Comparison of ENCODE assay signal across 16 cellular contexts in the genomic region with DNA sequence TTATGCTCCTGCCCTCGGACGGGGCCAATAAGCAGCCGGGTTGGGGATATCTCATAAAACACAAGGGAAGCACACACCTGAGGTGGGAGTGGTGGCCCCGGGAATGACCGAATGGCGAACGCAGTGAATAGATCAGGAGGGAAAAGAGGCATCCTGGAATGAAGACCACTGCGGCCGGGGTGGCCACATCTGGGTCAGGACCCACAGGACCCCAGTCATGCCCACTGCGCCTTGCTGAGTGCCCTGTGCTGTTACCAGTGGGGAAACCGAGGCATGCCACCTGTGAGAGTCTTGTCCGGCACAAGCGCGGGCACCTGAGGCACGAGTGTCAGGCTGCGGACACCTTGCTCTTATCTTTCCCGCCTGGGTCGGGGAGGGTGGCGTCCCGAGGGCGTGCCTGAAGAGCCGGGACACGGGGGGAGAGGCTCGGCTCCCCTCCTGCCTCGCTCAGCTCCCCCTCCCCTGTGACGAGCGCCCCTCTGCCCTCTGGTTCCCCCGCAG. TPM values are rescaled to one million over a fixed set of nuclear protein-coding genes. Genes with fewer than 3 reads are reported as not detected.
DNase-seq lines count a peak whose midpoint lies in the region; ATAC-seq and TF ChIP-seq lines count a peak whose summit lies in the region.
"Had no signal": no experiment of that assay in that cellular context is flagged by ENCODE, and none has a peak within 500 bp of the region (broad histone marks: within the 10 kb centered on the region; RNA-seq: fewer than 3 reads in every experiment).

No MANE protein-coding gene starts in this region.

- POLR2A ChIA-PET in CD4-positive, alpha-beta T cell (lab: Charles Lee), result no interaction called here

- peaks cover 20% of the 10 kb centered on the region for H3K4me1 ChIP-seq in lower lobe of right lung

- H3K27ac Mint-ChIP-seq in CD4-positive, alpha-beta T cell, result peak overlapping the region; percentile 69
- H3K27ac Mint-ChIP-seq in activated naive CD8-positive, alpha-beta T cell, result no peak overlapping the region
- H3K27ac Mint-ChIP-seq: activated naive CD8-positive, alpha-beta T cell treated with anti-CD3 and anti-CD28 coated beads, Interleukin-2, amount 10 ng/mL, durations not matched to agents 7 days and 5 days; endodermal cell; progenitor cell of endocrine pancreas had no signal

- H3K4me3 Mint-ChIP-seq in CD4-positive, alpha-beta T cell, result peak overlapping the region; percentile 40
- peak overlapping the region; percentile 65 for H3K4me3 Mint-ChIP-seq in activated naive CD8-positive, alpha-beta T cell
- H3K4me3 Mint-ChIP-seq: endodermal cell had no signal

- H3K27ac ChIP-seq in CD4-positive, alpha-beta T cell (ENCODE audit: low read depth, low read length), result no peak overlapping the region
- H3K27ac ChIP-seq in lower lobe of right lung, result no peak overlapping the region
- H3K27ac ChIP-seq: cardiac muscle cell had no signal

- DNase-seq in 8988T (peak; percentile 27), lower lobe of right lung (peak; percentile 36), anterior cingulate cortex (lab: John Stamatoyannopoulos, UW) (no peak), T1000 (lab: John Stamatoyannopoulos, UW) (no peak)
- no peak for DNase-seq in CD4-positive, alpha-beta T cell
- DNase-seq: activated naive CD8-positive, alpha-beta T cell treated with anti-CD3 and anti-CD28 coated beads, Interleukin-2, amount 10 ng/mL, durations not matched to agents 7 days and 5 days; endodermal cell; hippocampal formation; SHP77 treated with DMSO at 0.1 percent for 48 hours; stimulated activated CD4-positive, alpha-beta T cell treated with anti-CD3 and anti-CD28 coated beads, Interleukin-12 subunit alpha, Interleukin-12 subunit beta, amount 100 ng/mL, for 4 hours; T-helper 9 cell had no signal

- H3K27me3 Mint-ChIP-seq in CD4-positive, alpha-beta T cell, result peaks cover 13% of the 10 kb centered on the region
- no peaks in the 10 kb centered on the region for H3K27me3 Mint-ChIP-seq in activated naive CD8-positive, alpha-beta T cell
- H3K27me3 Mint-ChIP-seq: activated naive CD8-positive, alpha-beta T cell treated with anti-CD3 and anti-CD28 coated beads, Interleukin-2, amount 10 ng/mL, durations not matched to agents 7 days and 5 days had no signal

- ATAC-seq in CD4-positive, alpha-beta T cell (ENCODE audit: poor library complexity), result no peak
- no peak for ATAC-seq in lower lobe of right lung
- ATAC-seq in GM18870 (IDR thresholded peaks at IDR 0.05; ENCODE audit: unreplicated experiment), result no peak
- no peak for ATAC-seq in HG02970 (IDR thresholded peaks at IDR 0.05; ENCODE audit: low FRiP score, unreplicated experiment)

- peak overlapping the region; percentile 39 for H3K4me3 ChIP-seq in lower lobe of right lung
- H3K4me3 ChIP-seq: cardiac muscle cell had no signal

- no peaks in the 10 kb centered on the region for H3K9me3 Mint-ChIP-seq in CD4-positive, alpha-beta T cell
- no peaks in the 10 kb centered on the region for H3K9me3 Mint-ChIP-seq in activated naive CD8-positive, alpha-beta T cell (ENCODE audit: low read depth)
- H3K9me3 Mint-ChIP-seq: activated naive CD8-positive, alpha-beta T cell treated with anti-CD3 and anti-CD28 coated beads, Interleukin-2, amount 10 ng/mL, durations not matched to agents 7 days and 5 days; endodermal cell had no signal

- CTCF ChIA-PET in CD4-positive, alpha-beta T cell (lab: Charles Lee), result no interaction called here

- H3K36me3 ChIP-seq in lower lobe of right lung, result no peaks in the 10 kb centered on the region
- H3K36me3 ChIP-seq: cardiac muscle cell had no signal

- TF ChIP-seq CTCF in CD4-positive, alpha-beta T cell (IDR thresholded peaks at IDR 0.05), result no peak
- TF ChIP-seq CTCF in lower lobe of right lung (IDR thresholded peaks at IDR 0.05), result no peak

- no peaks in the 10 kb centered on the region for H3K27me3 ChIP-seq in CD4-positive, alpha-beta T cell (ENCODE audit: control insufficient read depth, insufficient read depth, low read length)
- H3K27me3 ChIP-seq in lower lobe of right lung (ENCODE audit: low read depth), result peaks cover 18% of the 10 kb centered on the region
- H3K27me3 ChIP-seq: cardiac muscle cell had no signal

- no peaks in the 10 kb centered on the region for H3K9me3 ChIP-seq in CD4-positive, alpha-beta T cell (ENCODE audit: control insufficient read depth, low read length)
- no peaks in the 10 kb centered on the region for H3K9me3 ChIP-seq in lower lobe of right lung

- intact Hi-C loops in CD4-positive, alpha-beta T cell (cut with DNase I, micrococcal nuclease), result loop anchor here in 1 of 2 experiments (5.0 kb wide), 1 partner anchor 120 kb away; no protein-coding TSS in a partner anchor
- intact Hi-C loops in lower lobe of right lung (cut with DNase I), result no loop called here

- H3K4me1 Mint-ChIP-seq in CD4-positive, alpha-beta T cell (ENCODE audit: low read depth), result peaks cover 27% of the 10 kb centered on the region
- peaks cover 22% of the 10 kb centered on the region for H3K4me1 Mint-ChIP-seq in activated naive CD8-positive, alpha-beta T cell (ENCODE audit: low read depth)
- H3K4me1 Mint-ChIP-seq: endodermal cell had no signal

- H3K36me3 Mint-ChIP-seq in CD4-positive, alpha-beta T cell (ENCODE audit: low read depth), result no peaks in the 10 kb centered on the region
- H3K36me3 Mint-ChIP-seq in activated naive CD8-positive, alpha-beta T cell, result peaks cover 2% of the 10 kb centered on the region

RNA-seq across cellular contexts. Expression of gene PDCD1, which starts 1.6 kb away (rescaled TPM):
- total RNA-seq in CD4-positive, alpha-beta T cell, result 10 to 100 TPM in 1 of 2 experiments, 1 to 10 TPM in 1; 9.5 to 11.4 TPM
- total RNA-seq in lower lobe of right lung, result 1.4 TPM
- total RNA-seq: cardiac muscle cell, progenitor cell of endocrine pancreas had no signal

RNA-seq across cellular contexts. Expression of gene RTP5, which starts 12.4 kb away (rescaled TPM):
- total RNA-seq in CD4-positive, alpha-beta T cell, result under 1 TPM; 0.30 to 0.36 TPM
- total RNA-seq in lower lobe of right lung, result not detected
- total RNA-seq: cardiac muscle cell, endodermal cell, progenitor cell of endocrine pancreas had no signal

RNA-seq across cellular contexts. Expression of gene NEU4, which starts 48.1 kb away (rescaled TPM):
- 1 to 10 TPM; 4.3 to 6.8 TPM for total RNA-seq in CD4-positive, alpha-beta T cell
- not detected for total RNA-seq in lower lobe of right lung

Comparison
In these comparisons a context has a peak if more than half of its experiments do, and no peak if none do; other contexts are left out.
1. DNase-seq: peak in 8988T (single experiment) and lower lobe of right lung (single experiment); none in CD4-positive, alpha-beta T cell (0 of 10), anterior cingulate cortex (0 of 58) and T1000 (single experiment).